8 cellular contexts compared by ENCODE assay signal in genomic region chr1:200415693-200416593, GRCh38. TPM values are rescaled to one million over a fixed set of nuclear protein-coding genes. Genes with fewer than 3 reads are reported as not detected.
DNase-seq lines count a peak whose midpoint lies in the region; ATAC-seq and TF ChIP-seq lines count a peak whose summit lies in the region.

No MANE protein-coding gene starts in this region.

- TF ChIP-seq CTCF in right atrium auricular region (IDR thresholded peaks at IDR 0.05) (no peak), mucosa of descending colon (IDR thresholded peaks at IDR 0.05) (no peak)

- H3K4me1 ChIP-seq in right atrium auricular region (peaks cover 0 to 15% of the 10 kb centered on the region in 2 donors), aorta (ENCODE audit: control insufficient read depth in 1 of 2, insufficient read depth in 2 of 2, low read length in 2 of 2) (no peaks in the 10 kb centered on the region), mucosa of descending colon (ENCODE audit: low read depth) (no peaks in the 10 kb centered on the region)
- no peaks in the 10 kb centered on the region for H3K4me1 ChIP-seq in effector memory CD4-positive, alpha-beta T cell (ENCODE audit: control insufficient read depth, insufficient read depth, low read length, poor library complexity, severe bottlenecking)

- ATAC-seq in GM18520 (IDR thresholded peaks at IDR 0.05; ENCODE audit: unreplicated experiment) = peak; percentile 70
- ATAC-seq in HG02884 (IDR thresholded peaks at IDR 0.05; ENCODE audit: unreplicated experiment) = peak; percentile 68
- peak; percentile 87 for ATAC-seq in aorta (ENCODE audit: low FRiP score)
- ATAC-seq in mucosa of descending colon = no peak

- DNase-seq in SK-N-MC (ENCODE audit: low read depth, low spot score) (peak; percentile 77), right atrium auricular region (ENCODE audit: low spot score) (peak; percentile 72), aorta (peak; percentile 84 to 85), mucosa of descending colon (no peak), NCI-H774 (lab: John Stamatoyannopoulos, UW) (no peak)
- DNase-seq in effector memory CD4-positive, alpha-beta T cell = no peak

- 1 to 4% methylated on average over 2 of the region's 2 CpGs for WGBS in aorta, 2 donors

- H3K36me3 ChIP-seq in SK-N-MC (ENCODE audit: insufficient read depth, low read length) (no peaks in the 10 kb centered on the region), right atrium auricular region (no peaks in the 10 kb centered on the region), aorta (ENCODE audit: control insufficient read depth in 1 of 2, insufficient read depth in 2 of 2, low read length in 1 of 2) (no peaks in the 10 kb centered on the region), mucosa of descending colon (ENCODE audit: low read depth) (no peaks in the 10 kb centered on the region)
- no peaks in the 10 kb centered on the region for H3K36me3 ChIP-seq in effector memory CD4-positive, alpha-beta T cell (ENCODE audit: control insufficient read depth, insufficient read depth, low read length)

- H3K9ac ChIP-seq in SK-N-MC (ENCODE audit: insufficient read length) = peak overlapping the region; percentile 67

- H3K27me3 ChIP-seq in right atrium auricular region (no peaks in the 10 kb centered on the region), aorta (ENCODE audit: control insufficient read depth in 1 of 2, insufficient read depth in 2 of 2, low read length in 1 of 2) (no peaks in the 10 kb centered on the region)
- no peaks in the 10 kb centered on the region for H3K27me3 ChIP-seq in effector memory CD4-positive, alpha-beta T cell (replicated peaks; ENCODE audit: control insufficient read depth, insufficient read depth, low read length, poor library complexity, severe bottlenecking)

- H3K27ac ChIP-seq in SK-N-MC (peak overlapping the region; percentile 95), right atrium auricular region (peak overlapping the region; percentile 10 to 62), aorta (ENCODE audit: low read depth in 1 of 2, low read length in 2 of 2) (no peak overlapping the region)
- no peak overlapping the region for H3K27ac ChIP-seq in effector memory CD4-positive, alpha-beta T cell (ENCODE audit: insufficient read depth, low read length, poor library complexity, severe bottlenecking)

- H3K9me3 ChIP-seq in SK-N-MC (ENCODE audit: low read depth, low read length) (no peaks in the 10 kb centered on the region; the same call in 1 of the 2 replicates), right atrium auricular region (no peaks in the 10 kb centered on the region), aorta (ENCODE audit: control insufficient read depth, low read length) (no peaks in the 10 kb centered on the region), mucosa of descending colon (no peaks in the 10 kb centered on the region)
- no peaks in the 10 kb centered on the region for H3K9me3 ChIP-seq in effector memory CD4-positive, alpha-beta T cell (ENCODE audit: control insufficient read depth, low read length)

- H3K4me3 ChIP-seq in SK-N-MC (peak overlapping the region; percentile 42), right atrium auricular region (no peak overlapping the region), aorta (ENCODE audit: low read length in 2 of 2) (no peak overlapping the region), mucosa of descending colon (no peak overlapping the region)
- no peak overlapping the region for H3K4me3 ChIP-seq in effector memory CD4-positive, alpha-beta T cell (ENCODE audit: insufficient read depth, low read depth, low read length, poor library complexity, severe bottlenecking)

- intact Hi-C loops in aorta (cut with DNase I) (no loop called here), mucosa of descending colon (cut with DNase I, micrococcal nuclease) (no loop called here)

RNA-seq across cellular contexts. Expression of gene ZNF281, which starts 6.1 kb away (rescaled TPM):
- total RNA-seq in right atrium auricular region (10 to 100 TPM in 1 of 2 donors, 1 to 10 TPM in 1; 6.9 to 11.4 TPM), aorta (10 to 100 TPM; 12.8 to 13.1 TPM), mucosa of descending colon (10 to 100 TPM in 1 of 3 donors, 1 to 10 TPM in 2; 8.4 to 12.3 (median 8.5) TPM)
- 1 to 10 TPM; 2.1 to 3.2 TPM for polyA plus RNA-seq in aorta

Comparison
In these comparisons a context has a peak if more than half of its experiments do, and no peak if none do; other contexts are left out.
1. DNase-seq: peak in SK-N-MC (single experiment), right atrium auricular region (single experiment) and aorta (2 of 2); none in mucosa of descending colon (0 of 3), effector memory CD4-positive, alpha-beta T cell (0 of 3) and NCI-H774 (single experiment).
2. H3K27ac ChIP-seq: peak in SK-N-MC (single experiment) and right atrium auricular region (2 of 2); none in aorta (0 of 2) and effector memory CD4-positive, alpha-beta T cell (single experiment).